ENCODE assay signal across 1 cellular context in the genomic region with DNA sequence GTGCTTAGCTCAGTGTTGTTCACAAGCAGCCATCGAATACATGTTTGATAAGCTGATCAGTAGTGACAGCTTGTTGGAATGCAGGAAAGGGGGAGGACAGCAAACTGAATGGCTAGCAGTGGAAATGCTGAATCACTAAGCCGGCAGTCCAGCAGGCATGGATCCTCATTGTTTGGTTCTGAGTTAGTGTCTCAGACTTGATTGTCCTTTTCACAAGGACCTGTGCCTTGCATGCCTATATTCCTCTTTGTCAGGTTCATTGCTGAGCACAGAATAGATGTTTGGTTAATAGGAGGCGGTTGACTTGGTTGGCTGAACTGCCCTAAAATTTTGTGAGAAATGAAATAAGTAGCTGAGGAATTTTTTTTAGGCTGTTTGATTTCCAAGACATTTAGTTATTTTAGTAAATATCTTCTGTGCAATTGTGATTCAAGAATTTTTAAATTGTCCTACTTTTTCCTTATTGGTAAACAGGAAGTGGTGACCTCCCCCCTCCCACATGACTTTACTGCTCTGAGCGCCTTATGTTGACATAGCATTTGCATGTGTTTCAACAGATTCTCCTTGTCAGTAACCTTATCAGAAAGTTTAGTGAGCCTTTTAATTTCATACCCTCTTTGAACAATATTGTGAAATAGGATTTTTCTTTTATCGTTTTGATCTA.
TF ChIP-seq lines count a peak whose summit lies in the region.

No MANE protein-coding gene starts in this region.

TF ChIP-seq in liver, 16 proteins besides CTCF, POLR2A, EP300 and RAD21 (continued from another document):
- TF ChIP-seq FOXA2 (IDR thresholded peaks at IDR 0.05) (peak; percentile 26), SP1 (IDR thresholded peaks at IDR 0.05) (no peak), YY1 (IDR thresholded peaks at IDR 0.05) (peak; percentile 26), NR2F2 (IDR thresholded peaks at IDR 0.05) (peak; percentile 74)
